Comparison of ENCODE assay signal across 7 cellular contexts in the genomic region with DNA sequence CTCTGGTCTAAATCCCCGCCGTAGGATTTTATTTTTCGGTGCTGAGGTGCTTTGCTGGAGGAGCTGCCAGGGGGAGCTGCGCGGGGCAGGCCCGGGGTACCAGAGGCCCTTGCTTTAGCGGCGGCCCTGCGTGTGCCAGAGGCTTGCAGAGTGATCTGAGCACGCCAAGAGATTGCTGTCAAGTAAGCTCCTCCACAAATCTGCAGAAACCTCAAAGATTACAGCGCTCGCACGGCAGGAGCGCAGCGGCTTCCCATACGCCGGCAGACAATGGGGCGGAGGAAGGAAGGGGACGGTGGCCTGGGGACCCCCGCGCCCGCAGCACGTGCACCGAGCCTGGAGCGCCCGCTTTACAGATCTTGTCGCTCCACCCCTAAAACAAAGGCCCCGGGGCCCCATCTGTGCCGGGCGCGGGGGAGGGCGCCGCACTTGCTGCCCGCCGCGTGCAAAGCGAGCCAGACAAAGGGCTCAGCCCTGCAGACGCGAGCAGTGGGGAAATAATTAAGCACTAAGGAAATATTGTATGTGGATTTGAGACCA. TPM values are rescaled to one million over a fixed set of nuclear protein-coding genes. Genes with fewer than 3 reads are reported as not detected.
DNase-seq lines count a peak whose midpoint lies in the region; ATAC-seq, FAIRE-seq and TF ChIP-seq lines count a peak whose summit lies in the region.

No MANE protein-coding gene starts in this region.

- peaks cover 13% of the 10 kb centered on the region for H3K4me1 ChIP-seq in HUES48 (ENCODE audit: control insufficient read depth, insufficient read depth, low read length)
- H3K4me1 ChIP-seq in esophagus muscularis mucosa = peaks cover 11 to 13% (median 13%) of the 10 kb centered on the region in 4 donors

- H3K9me3 ChIP-seq in HUES48 (ENCODE audit: control insufficient read depth, insufficient read depth, low read length) (no peaks in the 10 kb centered on the region), esophagus muscularis mucosa (no peaks in the 10 kb centered on the region)

- no peak for TF ChIP-seq CTCF in VCaP (conservative IDR thresholded peaks at IDR 0.05)
- no peak for TF ChIP-seq CTCF in esophagus muscularis mucosa (IDR thresholded peaks at IDR 0.05)
- TF ChIP-seq CTCF in D721Med (IDR thresholded peaks at IDR 0.05; ENCODE audit: insufficient read depth, missing control alignments) = no peak

- DNase-seq in esophagus muscularis mucosa (ENCODE audit: extremely low spot score) (no peak), posterior cingulate gyrus (peak in 9 of 10 donors; percentile 18 to 92 (median 38)), D721Med (ENCODE audit: insufficient read length, low spot score) (no peak)

- no peak for TF ChIP-seq EP300 in esophagus muscularis mucosa (IDR thresholded peaks at IDR 0.05)

- H3K27ac ChIP-seq in HUES48 (ENCODE audit: low read depth, low read length) = no peak overlapping the region
- peak overlapping the region; percentile 61; the same call in 1 of the 2 replicates for H3K27ac ChIP-seq in VCaP
- H3K27ac ChIP-seq in esophagus muscularis mucosa (replicated peaks in 1 of 4) = no peak overlapping the region

- ATAC-seq in HG02870 (IDR thresholded peaks at IDR 0.05; ENCODE audit: unreplicated experiment) (no peak), GM18519 (IDR thresholded peaks at IDR 0.05; ENCODE audit: low FRiP score, unreplicated experiment) (no peak)

- TF ChIP-seq POLR2A in esophagus muscularis mucosa (IDR thresholded peaks at IDR 0.05; ENCODE audit: low read depth) = no peak

- peak overlapping the region; percentile 70 for H3K9ac ChIP-seq in HUES48 (ENCODE audit: low read depth, low read length)

- FAIRE-seq in D721Med (lab: Jason Lieb, UNC) = no peak

- 5% methylated on average over 15 of the region's 39 CpGs for WGBS in esophagus muscularis mucosa

- H3K4me3 ChIP-seq in HUES48 (ENCODE audit: low read depth, low read length) (peak overlapping the region; percentile 45), esophagus muscularis mucosa (peak overlapping the region; percentile 39 to 50 (median 47))

- H3K27me3 ChIP-seq in HUES48 (ENCODE audit: control insufficient read depth, insufficient read depth, low read length) (peaks cover 7% of the 10 kb centered on the region), esophagus muscularis mucosa (peaks cover 0 to 57% (median 2%) of the 10 kb centered on the region in 4 donors)

- intact Hi-C loops in esophagus muscularis mucosa (cut with DNase I) (no loop called here), posterior cingulate gyrus (cut with DNase I) (no loop called here)

- H3K36me3 ChIP-seq in HUES48 (ENCODE audit: control insufficient read depth, insufficient read depth, low read length) (no peaks in the 10 kb centered on the region), esophagus muscularis mucosa (no peaks in the 10 kb centered on the region)

RNA-seq across cellular contexts. Expression of gene C19orf12, which starts 9.1 kb away (rescaled TPM):
- 10 to 100 TPM; 27.0 to 52.9 (median 38.9) TPM for total RNA-seq in esophagus muscularis mucosa

RNA-seq across cellular contexts. Expression of gene PLEKHF1, which starts 58.9 kb away (rescaled TPM):
- 10 to 100 TPM; 27.4 to 58.6 (median 36.1) TPM for total RNA-seq in esophagus muscularis mucosa

Comparison
In these comparisons a context has a peak if more than half of its experiments do, and no peak if none do; other contexts are left out.
1. DNase-seq: peak in posterior cingulate gyrus (9 of 10); none in esophagus muscularis mucosa (single experiment) and D721Med (single experiment).